11 cellular contexts compared by ENCODE assay signal in genomic region chr13:111043575-111043982, GRCh38.
DNase-seq lines count a peak whose midpoint lies in the region; ATAC-seq and TF ChIP-seq lines count a peak whose summit lies in the region.
"Had no signal": no experiment of that assay in that cellular context is flagged by ENCODE, and none has a peak within 500 bp of the region (broad histone marks: within the 10 kb centered on the region; RNA-seq: fewer than 3 reads in every experiment).

No MANE protein-coding gene starts in this region.

- H3K4me3 Mint-ChIP-seq in WTC11, result no peak overlapping the region
- H3K4me3 Mint-ChIP-seq: nephron progenitor cell had no signal

- no peak for TF ChIP-seq CTCF in WTC11 (IDR thresholded peaks at IDR 0.05)

- peaks cover 39% of the 10 kb centered on the region for H3K9me3 Mint-ChIP-seq in WTC11

- peaks cover 4% of the 10 kb centered on the region; the same call in 1 of the 2 replicates for H3K27me3 Mint-ChIP-seq in WTC11 (ENCODE audit: low read depth)

- peaks cover 22% of the 10 kb centered on the region for H3K36me3 Mint-ChIP-seq in WTC11

- no peak overlapping the region for H3K27ac Mint-ChIP-seq in WTC11
- H3K27ac Mint-ChIP-seq: nephron progenitor cell had no signal

- CTCF ChIA-PET in WTC11 (lab: Charles Lee), result no interaction called here

- POLR2A ChIA-PET in WTC11 (lab: Charles Lee), result no interaction called here

- intact Hi-C loops in sciatic nerve (cut with DNase I), result loop anchor here (10.0 kb wide), 1 partner anchor 109 kb away; no protein-coding TSS in a partner anchor

- H3K4me1 Mint-ChIP-seq in WTC11, result no peaks in the 10 kb centered on the region
- H3K4me1 Mint-ChIP-seq: nephron progenitor cell had no signal

- ATAC-seq in GM18907 (IDR thresholded peaks at IDR 0.05; ENCODE audit: unreplicated experiment) (peak; percentile 54), sciatic nerve (peak; percentile 61), WTC11 (no peak), GM21737 (IDR thresholded peaks at IDR 0.05; ENCODE audit: unreplicated experiment) (no peak), GM21528 (IDR thresholded peaks at IDR 0.05; ENCODE audit: low FRiP score, unreplicated experiment) (no peak)

- peak in 46 of 76 experiments; percentile 1 to 85 (median 26) for DNase-seq in HUDEP-2 (lab: John Stamatoyannopoulos, UW; ENCODE audit: unreplicated experiment in 76 of 76)
- DNase-seq in fibroblast of gingiva (ENCODE audit: low read depth), result peak; percentile 28
- DNase-seq in sciatic nerve (ENCODE audit: low spot score), result no peak
- DNase-seq in WTC11 (ENCODE audit: low spot score), result no peak
- DNase-seq: NCI-H2029 treated with DMSO at 0.1 percent for 48 hours; nephron progenitor cell; stimulated activated CD4-positive, alpha-beta T cell treated with anti-CD3 and anti-CD28 coated beads, Interleukin-1b, Interleukin-23, amount 100 ng/mL, for 48 hours; tibial artery had no signal

TF ChIP-seq in WTC11, 78 proteins besides CTCF, POLR2A, EP300 and RAD21:
- TF ChIP-seq MXD4 (CRISPR knock-in tag; IDR thresholded peaks at IDR 0.05; ENCODE audit: borderline replicate concordance), result no peak
- no peak for TF ChIP-seq ATF3 (CRISPR knock-in tag; conservative IDR thresholded peaks at IDR 0.05)
- TF ChIP-seq TEAD1 (CRISPR knock-in tag; IDR thresholded peaks at IDR 0.05), result no peak
- TF ChIP-seq E2F5 (CRISPR knock-in tag; IDR thresholded peaks at IDR 0.05), result no peak

Comparison
In these comparisons a context has a peak if more than half of its experiments do, and no peak if none do; other contexts are left out.
1. ATAC-seq: peak in GM18907 (single experiment) and sciatic nerve (single experiment); none in WTC11 (single experiment), GM21737 (single experiment) and GM21528 (single experiment).
2. DNase-seq: peak in HUDEP-2 (46 of 76) and fibroblast of gingiva (single experiment); none in sciatic nerve (single experiment) and WTC11 (single experiment).